In the genomic region with DNA sequence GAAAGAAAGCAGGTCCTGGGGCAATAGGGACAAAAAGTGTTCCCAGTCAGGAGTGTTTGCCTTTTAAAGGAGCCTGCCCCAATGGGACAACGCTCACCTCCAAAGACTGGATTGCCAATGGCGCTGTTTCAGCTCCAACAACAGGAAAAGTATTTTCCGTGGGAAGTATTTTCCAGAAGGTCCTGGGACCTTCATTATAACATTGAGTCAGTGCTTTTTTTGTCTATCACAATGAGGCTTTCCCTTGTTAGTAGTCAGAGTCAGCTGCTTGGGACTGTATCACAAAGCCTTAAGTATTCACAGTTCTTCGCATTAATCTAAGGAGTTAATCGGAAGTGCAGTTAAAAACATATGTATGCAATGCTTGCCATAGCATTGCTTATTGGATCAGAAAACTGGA, we compare ENCODE assay signal across 21 cellular contexts. TPM values are rescaled to one million over a fixed set of nuclear protein-coding genes. Genes with fewer than 3 reads are reported as not detected.
DNase-seq lines count a peak whose midpoint lies in the region; ATAC-seq and TF ChIP-seq lines count a peak whose summit lies in the region.
"Had no signal": no experiment of that assay in that cellular context is flagged by ENCODE, and none has a peak within 500 bp of the region (broad histone marks: within the 10 kb centered on the region; RNA-seq: fewer than 3 reads in every experiment).

No MANE protein-coding gene starts in this region.

- TF ChIP-seq CTCF in ascending aorta (IDR thresholded peaks at IDR 0.05) (no peak), stomach (IDR thresholded peaks at IDR 0.05) (no peak)

- H3K4me1 ChIP-seq in GM23248 (ENCODE audit: insufficient read depth): peaks cover 86% of the 10 kb centered on the region
- peaks cover 14 to 55% of the 10 kb centered on the region in 2 donors for H3K4me1 ChIP-seq in ascending aorta
- peaks cover 69 to 100% (median 86%) of the 10 kb centered on the region in 4 donors for H3K4me1 ChIP-seq in stomach

- intact Hi-C loops in ascending aorta (cut with DNase I) (no loop called here), stomach (cut with DNase I; ENCODE audit: low total_unique reads) (no loop called here), left ventricle myocardium superior (cut with micrococcal nuclease) (no loop called here)

- no peaks in the 10 kb centered on the region for H4K20me1 ChIP-seq in GM23248 (ENCODE audit: insufficient read depth)

- H3K27ac ChIP-seq in GM23248 (peak overlapping the region; percentile 99), ascending aorta (peak overlapping the region; percentile 82 to 84), stomach (peak overlapping the region in 4 of 5 donors; percentile 6 to 85 (median 80))
- H3K27ac ChIP-seq: HL-60, neutrophil had no signal

- H3K27me3 ChIP-seq in GM23248 (replicated peaks; ENCODE audit: insufficient read depth) (no peaks in the 10 kb centered on the region), ascending aorta (no peaks in the 10 kb centered on the region), stomach (no peaks in the 10 kb centered on the region)
- H3K27me3 ChIP-seq: heart right ventricle, neutrophil had no signal

- H3K36me3 ChIP-seq in GM23248 (ENCODE audit: low read depth) (no peaks in the 10 kb centered on the region), ascending aorta (no peaks in the 10 kb centered on the region), stomach (peaks cover 0 to 14% (median 7%) of the 10 kb centered on the region in 4 donors)
- H3K36me3 ChIP-seq: neutrophil had no signal

- peaks cover 76% of the 10 kb centered on the region for H3F3A ChIP-seq in GM23248 (ENCODE audit: insufficient read depth)

- peaks cover 63% of the 10 kb centered on the region for H3K79me2 ChIP-seq in GM23248 (ENCODE audit: insufficient read depth)

- TF ChIP-seq POLR2A in stomach (IDR thresholded peaks at IDR 0.05): no peak

- H3K4me2 ChIP-seq in GM23248 (ENCODE audit: unreplicated experiment): peak overlapping the region; percentile 80

- no peak overlapping the region for H2AFZ ChIP-seq in GM23248

- no peaks in the 10 kb centered on the region for H3K9me2 ChIP-seq in GM23248 (ENCODE audit: insufficient read depth)

- in situ Hi-C loops in GM23248 (cut with MboI): no loop called here

- DNase-seq in GM23248 (peak; percentile 56), ascending aorta (ENCODE audit: low spot score in 2 of 2) (no peak), foreskin melanocyte (peak; percentile 90), stomach (no peak), left ventricle myocardium superior (no peak), hippocampal formation (lab: John Stamatoyannopoulos, UW) (no peak), putamen (ENCODE audit: low spot score) (no peak)
- DNase-seq: activated CD4-positive, alpha-beta T cell treated with anti-CD3 and anti-CD28 coated beads, Interleukin-2, amount 50 U/mL, for 4 hours; activated T-cell treated with anti-CD3 and anti-CD28 coated beads, Interleukin-2, amount 50 U/mL, for 72 hours; amygdala; Caco-2; heart right ventricle; kidney glomerular epithelial cell; midbrain; NCI-H1048; small intestine; SW 1271 had no signal

- peak overlapping the region; percentile 90 for H3K9ac ChIP-seq in GM23248

- 55 to 56% methylated on average over 5 of the region's 5 CpGs for WGBS in GM23248 (ENCODE audit: low coverage in 1 of 2, low lambda C conversion rate in 2 of 2, missing lambda C conversion rate in 2 of 2), 2 experiments
- 86 to 91% (median 89%) methylated on average over 5 of the region's 5 CpGs for WGBS in stomach, 5 donors

- H3K9me3 ChIP-seq in GM23248 (ENCODE audit: low read depth) (no peaks in the 10 kb centered on the region), ascending aorta (no peaks in the 10 kb centered on the region), stomach (no peaks in the 10 kb centered on the region)
- H3K9me3 ChIP-seq: Caco-2, heart right ventricle, neutrophil had no signal

- 0 out of 2 replicates have a peak overlapping the region, but pooled peaks have one; percentile 49 for H3K4me3 ChIP-seq in GM23248
- H3K4me3 ChIP-seq in ascending aorta: no peak overlapping the region
- no peak overlapping the region for H3K4me3 ChIP-seq in stomach
- H3K4me3 ChIP-seq: heart right ventricle, K562 had no signal

- ATAC-seq in left ventricle myocardium superior: no peak
- ATAC-seq in GM19023 (IDR thresholded peaks at IDR 0.05; ENCODE audit: unreplicated experiment): no peak
- ATAC-seq: activated T-cell treated with anti-CD3 and anti-CD28 coated beads, Interleukin-2, amount 50 U/mL, for 72 hours; heart right ventricle; K562 had no signal

- no peak for TF ChIP-seq EP300 in stomach (IDR thresholded peaks at IDR 0.05)

RNA-seq across cellular contexts. Expression of gene TRAF3IP2, which starts 17.3 kb away (rescaled TPM):
- total RNA-seq in GM23248 (2014; rRNA removed; shearing (Covaris generic)): 28.7 and 40.2 TPM in 2 replicates
- 38.7 and 40.7 TPM in 2 replicates for polyA plus RNA-seq in GM23248 (2016; fragmentation: Nextera tagmentation; extraction: Ambion mirVana)
- 31.3 TPM for total RNA-seq in ascending aorta
- total RNA-seq in stomach: 10 to 100 TPM; 11.1 to 87.2 (median 23.5) TPM
- polyA plus RNA-seq in stomach: 10 to 100 TPM; 40.6 to 64.4 (median 62.5) TPM
- total RNA-seq in left ventricle myocardium superior: 9.7 TPM

Comparison
In these comparisons a context has a peak if more than half of its experiments do, and no peak if none do; other contexts are left out.
1. DNase-seq: peak in GM23248 (single experiment) and foreskin melanocyte (single experiment); none in ascending aorta (0 of 2), stomach (single experiment), left ventricle myocardium superior (single experiment), hippocampal formation (0 of 2) and putamen (single experiment).
2. Peak in every context shown above with its lines, with median percentiles within 50 percentile points of each other: H3K27ac ChIP-seq.